In the genomic region with DNA sequence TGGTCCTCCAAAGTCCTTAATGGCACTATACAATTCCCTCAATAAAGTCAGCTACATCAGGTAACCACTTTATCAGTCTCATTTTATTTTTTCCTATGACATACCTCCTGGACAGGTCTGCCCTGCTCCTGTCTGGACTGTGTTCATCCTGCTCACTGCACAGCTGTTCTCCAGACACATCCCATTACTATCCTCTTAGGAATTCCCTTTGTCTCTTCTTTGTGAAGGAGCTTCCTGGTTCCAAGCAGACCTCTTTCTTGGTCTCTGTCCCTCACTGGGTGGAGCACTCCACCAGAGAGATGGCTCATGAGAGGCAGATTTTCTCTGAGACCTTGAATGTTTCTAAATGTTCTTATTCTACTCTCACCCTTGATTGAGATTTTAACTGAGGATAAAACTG, we compare ENCODE assay signal across 26 cellular contexts.
"Had no signal": no experiment of that assay in that cellular context is flagged by ENCODE, and none has a peak within 500 bp of the region (broad histone marks: within the 10 kb centered on the region; RNA-seq: fewer than 3 reads in every experiment).

No MANE protein-coding gene starts in this region.

- ATAC-seq: activated CD4-positive, alpha-beta T cell treated with anti-CD3 and anti-CD28 coated beads for 36 hours; right lobe of liver had no signal

- H3K27ac Mint-ChIP-seq: activated B cell treated with CpG ODN at 0.5 μM for 24 hours; activated CD4-positive, alpha-beta T cell treated with anti-CD3 and anti-CD28 coated beads for 36 hours; activated naive CD4-positive, alpha-beta T cell treated with anti-CD3 and anti-CD28 coated beads, Interleukin-2, amount 10 ng/mL, durations not matched to agents 7 days and 5 days; immature natural killer cell; memory B cell; nephron progenitor cell; T-helper 1 cell treated with Interleukin-12 subunit alpha and Interleukin-12 subunit beta and Interleukin-4 antibody, amounts not matched to agents 30 μg/mL and 1 μg/mL, for 36 hours had no signal

- H3K9me3 Mint-ChIP-seq: activated B cell treated with CpG ODN at 0.5 μM for 24 hours; activated naive CD4-positive, alpha-beta T cell treated with anti-CD3 and anti-CD28 coated beads, Interleukin-2, amount 10 ng/mL, durations not matched to agents 7 days and 5 days; immature natural killer cell; T-helper 1 cell treated with Interleukin-12 subunit alpha and Interleukin-12 subunit beta and Interleukin-4 antibody, amounts not matched to agents 30 μg/mL and 1 μg/mL, for 36 hours had no signal

- H3K79me2 ChIP-seq: hepatocyte had no signal

- H3K27ac ChIP-seq: cardiac muscle cell, hepatocyte, right lobe of liver, testis, upper lobe of left lung had no signal

- H3K27me3 Mint-ChIP-seq: activated B cell treated with CpG ODN at 0.5 μM for 24 hours; activated CD4-positive, alpha-beta T cell treated with anti-CD3 and anti-CD28 coated beads for 36 hours had no signal

- H3K27me3 ChIP-seq: hepatocyte, right lobe of liver, testis, upper lobe of left lung had no signal

- H3K4me1 ChIP-seq: right lobe of liver, testis had no signal

- H2AFZ ChIP-seq: hepatocyte had no signal

- H3K36me3 Mint-ChIP-seq: activated naive CD4-positive, alpha-beta T cell treated with anti-CD3 and anti-CD28 coated beads, Interleukin-2, amount 10 ng/mL, durations not matched to agents 7 days and 5 days; immature natural killer cell had no signal

- H3K4me3 ChIP-seq: cardiac muscle cell, hepatocyte, right lobe of liver, smooth muscle cell, testis, upper lobe of left lung had no signal

- DNase-seq: activated B cell treated with CpG ODN at 0.5 μM for 24 hours; activated CD4-positive, alpha-beta T cell treated with anti-CD3 and anti-CD28 coated beads for 36 hours; activated CD4-positive, alpha-beta T cell treated with anti-CD3 and anti-CD28 coated beads, Interleukin-2, amount 50 U/mL, for 48 hours; activated effector memory CD4-positive, alpha-beta T cell treated with Interleukin-2 at 50 U/mL for 16 hours; activated naive CD4-positive, alpha-beta T cell treated with anti-CD3 and anti-CD28 coated beads, Interleukin-2, amount 10 ng/mL, durations not matched to agents 7 days and 5 days; activated T-cell treated with anti-CD3 and anti-CD28 coated beads, Interleukin-2, amount 50 U/mL, for 48 hours; amygdala; cortex of kidney; erythroblast; foreskin melanocyte; immature natural killer cell; nephron progenitor cell; nucleus accumbens; right lobe of liver; stimulated activated CD4-positive, alpha-beta T cell treated with anti-CD3 and anti-CD28 coated beads, Interleukin-15, amount 100 ng/mL, for 24 hours; stimulated activated CD4-positive, alpha-beta T cell treated with anti-CD3 and anti-CD28 coated beads, Interleukin-2, amount 100 ng/mL, for 48 hours; stimulated activated CD8-positive, alpha-beta memory T cell treated with anti-CD3 and anti-CD28 coated beads, Interleukin-4, amount 100 ng/mL, for 48 hours; stimulated activated naive CD4-positive, alpha-beta T cell; T1000; testis; upper lobe of left lung had no signal

- H3K4me3 Mint-ChIP-seq: activated B cell treated with CpG ODN at 0.5 μM for 24 hours; activated CD4-positive, alpha-beta T cell treated with anti-CD3 and anti-CD28 coated beads for 36 hours; activated naive CD4-positive, alpha-beta T cell treated with anti-CD3 and anti-CD28 coated beads, Interleukin-2, amount 10 ng/mL, durations not matched to agents 7 days and 5 days; immature natural killer cell; memory B cell; nephron progenitor cell; T-helper 1 cell treated with Interleukin-12 subunit alpha and Interleukin-12 subunit beta and Interleukin-4 antibody, amounts not matched to agents 30 μg/mL and 1 μg/mL, for 36 hours had no signal

- H3K9me3 ChIP-seq: right lobe of liver, testis, upper lobe of left lung had no signal

- H3K4me1 Mint-ChIP-seq: activated B cell treated with CpG ODN at 0.5 μM for 24 hours; activated CD4-positive, alpha-beta T cell treated with anti-CD3 and anti-CD28 coated beads for 36 hours; activated naive CD4-positive, alpha-beta T cell treated with anti-CD3 and anti-CD28 coated beads, Interleukin-2, amount 10 ng/mL, durations not matched to agents 7 days and 5 days; immature natural killer cell; memory B cell; nephron progenitor cell had no signal

- H3K4me2 ChIP-seq: hepatocyte, smooth muscle cell had no signal

- H3K36me3 ChIP-seq: cardiac muscle cell, right lobe of liver, upper lobe of left lung had no signal
